ENCODE assay signal across 8 cellular contexts in genomic region chr17:81392909-81393654, GRCh38. TPM values are rescaled to one million over a fixed set of nuclear protein-coding genes. Genes with fewer than 3 reads are reported as not detected.
DNase-seq lines count a peak whose midpoint lies in the region; ATAC-seq, FAIRE-seq and TF ChIP-seq lines count a peak whose summit lies in the region.

No MANE protein-coding gene starts in this region.

- H3K27ac ChIP-seq in K562 (ENCODE audit: extremely low read depth, low read depth, low read length) = peak overlapping the region; percentile 95
- peak overlapping the region; percentile 61 for H3K27ac ChIP-seq in HepG2 (ENCODE audit: extremely low read length, insufficient read depth, low read length)
- H3K27ac ChIP-seq in thyroid gland = peak overlapping the region; percentile 89 to 99 (median 96)

- H3K36me3 Mint-ChIP-seq in activated CD4-positive, alpha-beta T cell treated with anti-CD3 and anti-CD28 coated beads, Interleukin-2, amount 10 ng/mL, durations not matched to agents 7 days and 5 days (ENCODE audit: low read depth) = no peaks in the 10 kb centered on the region

- H3K27ac Mint-ChIP-seq in activated CD4-positive, alpha-beta T cell treated with anti-CD3 and anti-CD28 coated beads, Interleukin-2, amount 10 ng/mL, durations not matched to agents 7 days and 5 days = no peak overlapping the region

- DNase-seq in activated CD4-positive, alpha-beta T cell treated with anti-CD3 and anti-CD28 coated beads, Interleukin-2, amount 10 ng/mL, durations not matched to agents 7 days and 5 days = no peak
- DNase-seq in activated CD4-positive, alpha-beta T cell treated with anti-CD3 and anti-CD28 coated beads for 1 hour = no peak
- DNase-seq in K562 (ENCODE audit: extremely low read depth in 1 of 4, low spot score in 3 of 4) (peak in 3 of 4 experiments; percentile 29 to 40 (median 36)), HepG2 (ENCODE audit: low spot score) (no peak), thyroid gland (peak in 1 of 2 donors; percentile 44)

- peaks cover 65% of the 10 kb centered on the region for H3K27me3 Mint-ChIP-seq in activated CD4-positive, alpha-beta T cell treated with anti-CD3 and anti-CD28 coated beads, Interleukin-2, amount 10 ng/mL, durations not matched to agents 7 days and 5 days

- WGBS in K562 (ENCODE audit: insufficient coverage, low coverage, missing lambda C conversion rate) = under 1% methylated on average over 50 of the region's 93 CpGs
- under 1% methylated on average over 32 of the region's 93 CpGs for WGBS in HepG2 (ENCODE audit: low lambda C conversion rate)
- WGBS in thyroid gland, 2 donors = 1 to 5% methylated on average over 7 to 16 of the region's 93 CpGs

- intact Hi-C loops in K562 (cut with micrococcal nuclease) = loop anchor here (2.0 kb wide), 1 partner anchor 100 kb away; no protein-coding TSS in a partner anchor
- intact Hi-C loops in HepG2 (cut with micrococcal nuclease; ENCODE audit: unreplicated experiment) = loop anchor here (10.0 kb wide), 1 partner anchor 122 kb away; the partner anchor contains the start of gene ACTG1
- intact Hi-C loops in thyroid gland (cut with DNase I) = no loop called here

- no peaks in the 10 kb centered on the region for H3K27me3 ChIP-seq in K562 (ENCODE audit: control insufficient read depth in 2 of 2, insufficient read depth in 2 of 2, low read length in 2 of 2)
- H3K27me3 ChIP-seq in HepG2 (ENCODE audit: control insufficient read depth in 1 of 2, insufficient read depth in 2 of 2, low read length in 2 of 2) = peaks cover 7 to 66% of the 10 kb centered on the region in 2 experiments
- H3K27me3 ChIP-seq in thyroid gland = no peaks in the 10 kb centered on the region

- TF ChIP-seq POLR2A in K562 (conservative IDR thresholded peaks at IDR 0.05) = no peak
- no peak for TF ChIP-seq POLR2A in HepG2 (IDR thresholded peaks at IDR 0.05; ENCODE audit: insufficient read depth in 1 of 2, low read depth in 2 of 2, low read length in 2 of 2)
- no peak for TF ChIP-seq POLR2A in thyroid gland (IDR thresholded peaks at IDR 0.05)

- H3K4me3 ChIP-seq in K562 (peak overlapping the region; percentile 82), HepG2 (replicated peaks in 1 of 3; ENCODE audit: insufficient read depth in 1 of 3, low read depth in 2 of 3, low read length in 3 of 3) (peak overlapping the region; percentile 55 to 80 (median 77)), thyroid gland (replicated peaks in 1 of 3) (peak overlapping the region; percentile 56 to 84 (median 72))

- in situ Hi-C loops in K562 (cut with MboI) = loop anchor here (5.0 kb wide), 1 partner anchor 89 kb away; no protein-coding TSS in a partner anchor
- in situ Hi-C loops in HepG2 (cut with HindIII; ENCODE audit: extremely low pct_ligation_motif_present, low pct_unique_long_range_greater_than_20kb) = no loop called here

- H3K9ac ChIP-seq in K562 (ENCODE audit: insufficient read depth in 1 of 2, low read depth in 2 of 2, low read length in 2 of 2) (peak overlapping the region; percentile 83 to 96), HepG2 (ENCODE audit: insufficient read depth, low read depth, low read length) (peak overlapping the region; percentile 74)

- H3K9me3 Mint-ChIP-seq in activated CD4-positive, alpha-beta T cell treated with anti-CD3 and anti-CD28 coated beads, Interleukin-2, amount 10 ng/mL, durations not matched to agents 7 days and 5 days = no peaks in the 10 kb centered on the region

- no peaks in the 10 kb centered on the region for H3K9me1 ChIP-seq in K562 (ENCODE audit: control insufficient read depth, insufficient read depth, low read length)

- peaks cover 16% of the 10 kb centered on the region for H3K4me1 Mint-ChIP-seq in activated CD4-positive, alpha-beta T cell treated with anti-CD3 and anti-CD28 coated beads, Interleukin-2, amount 10 ng/mL, durations not matched to agents 7 days and 5 days

- BruUV-seq in K562 (replicated peaks; lab: Mats Ljungman, UMichigan) (no TSS peak), HepG2 (replicated peaks; lab: Mats Ljungman, UMichigan) (no TSS peak)

- TF ChIP-seq RAD21 in K562 (CRISPR knock-in tag; conservative IDR thresholded peaks at IDR 0.05 in 1 of 2, IDR thresholded peaks at IDR 0.05 in 1 of 2) = no peak
- TF ChIP-seq RAD21 in HepG2 (CRISPR knock-in tag; IDR thresholded peaks at IDR 0.05) = no peak

- peaks cover 9% of the 10 kb centered on the region; the same call in 2 of the 3 replicates for H3K36me3 ChIP-seq in K562 (ENCODE audit: control insufficient read depth, insufficient read depth, low read length)
- no peaks in the 10 kb centered on the region for H3K36me3 ChIP-seq in HepG2 (replicated peaks in 1 of 2; ENCODE audit: control insufficient read depth in 1 of 2, insufficient read depth in 2 of 2, low read length in 2 of 2)
- no peaks in the 10 kb centered on the region for H3K36me3 ChIP-seq in thyroid gland

- FAIRE-seq in K562 (lab: Jason Lieb, UNC) = no peak
- FAIRE-seq in HepG2 (lab: Jason Lieb, UNC) = no peak

- peak overlapping the region; percentile 13 for H3K4me3 Mint-ChIP-seq in activated CD4-positive, alpha-beta T cell treated with anti-CD3 and anti-CD28 coated beads, Interleukin-2, amount 10 ng/mL, durations not matched to agents 7 days and 5 days

- H3K9me3 ChIP-seq in K562 (replicated peaks; ENCODE audit: control insufficient read depth, insufficient read depth, low read depth, low read length) (no peaks in the 10 kb centered on the region), HepG2 (ENCODE audit: low read length) (no peaks in the 10 kb centered on the region), thyroid gland (no peaks in the 10 kb centered on the region)

- CTCF ChIA-PET in activated CD4-positive, alpha-beta T cell treated with anti-CD3 and anti-CD28 coated beads, Interleukin-2, amount 10 ng/mL, durations not matched to agents 7 days and 5 days (lab: Charles Lee) = interaction anchor here (0.6 to 1.0 kb wide), 2 partner anchors 22 to 41 kb away, joined by 3 read pairs; no protein-coding TSS in a partner anchor
- CTCF ChIA-PET in K562 (lab: Yijun Ruan, JAX; ENCODE audit: low intra/inter-chr PET ratio) (interaction anchor here (1.1 kb wide), 1 partner anchor 10 kb away, joined by 4 read pairs; no protein-coding TSS in a partner anchor), HepG2 (lab: Yijun Ruan, JAX; ENCODE audit: low intra/inter-chr PET ratio, low total read pairs) (no interaction called here)

- TF ChIP-seq EP300 in K562 (IDR thresholded peaks at IDR 0.05; ENCODE audit: low read length) (no peak), HepG2 (IDR thresholded peaks at IDR 0.05; ENCODE audit: low read depth in 2 of 2, low read length in 2 of 2) (no peak), HepG2 (CRISPR knock-in tag; IDR thresholded peaks at IDR 0.05; ENCODE audit: borderline replicate concordance) (no peak)

- H3K79me2 ChIP-seq in K562 (ENCODE audit: control insufficient read depth, insufficient read depth, low read length) (peaks cover 30% of the 10 kb centered on the region), HepG2 (ENCODE audit: insufficient read depth, low read length) (peaks cover 18% of the 10 kb centered on the region)

- peak overlapping the region; percentile 70 for H3K4me2 ChIP-seq in K562 (ENCODE audit: insufficient read depth, low read length)
- H3K4me2 ChIP-seq in HepG2 (ENCODE audit: low read depth, low read length) = peak overlapping the region; percentile 75

- no peak overlapping the region for H2AFZ ChIP-seq in K562 (ENCODE audit: low read depth, low read length)
- H2AFZ ChIP-seq in HepG2 (ENCODE audit: low read length) = no peak overlapping the region

- no peaks in the 10 kb centered on the region; the same call in 1 of the 2 replicates for H4K20me1 ChIP-seq in K562 (replicated peaks; ENCODE audit: control insufficient read depth, insufficient read depth, low read length)
- peaks cover 15% of the 10 kb centered on the region for H4K20me1 ChIP-seq in HepG2 (ENCODE audit: insufficient read depth, low read length)

- H3K4me1 ChIP-seq in K562 (replicated peaks in 1 of 2; ENCODE audit: control insufficient read depth in 2 of 2, insufficient read depth in 2 of 2, low read length in 2 of 2) (peaks cover 24 to 91% of the 10 kb centered on the region in 2 experiments), HepG2 (ENCODE audit: insufficient read depth, low read length) (peaks cover 90% of the 10 kb centered on the region), thyroid gland (peaks cover 38 to 57% of the 10 kb centered on the region in 2 donors)

- peak; percentile 3 for ATAC-seq in K562
- no peak for ATAC-seq in HepG2
- no peak for ATAC-seq in HG02870 (IDR thresholded peaks at IDR 0.05; ENCODE audit: unreplicated experiment)
- ATAC-seq in HG03159 (IDR thresholded peaks at IDR 0.05; ENCODE audit: unreplicated experiment) = no peak
- no peak for ATAC-seq in HG03108 (IDR thresholded peaks at IDR 0.05; ENCODE audit: unreplicated experiment)

- POLR2A ChIA-PET in activated CD4-positive, alpha-beta T cell treated with anti-CD3 and anti-CD28 coated beads, Interleukin-2, amount 10 ng/mL, durations not matched to agents 7 days and 5 days (lab: Charles Lee) = no interaction called here
- POLR2A ChIA-PET in K562 (lab: Yijun Ruan, JAX) (interaction anchor here (0.7 to 1.1 kb wide), 3 partner anchors 9 to 91 kb away, joined by 3 to 5 read pairs (median 4); no protein-coding TSS in a partner anchor), HepG2 (lab: Yijun Ruan, JAX) (interaction anchor here (0.6 to 2.3 kb wide), 9 partner anchors 8 to 245 kb away, joined by 3 to 13 read pairs (median 4); partner anchors contain the start of genes ACTG1 and SLC38A10)

- TF ChIP-seq CTCF in K562 (IDR thresholded peaks at IDR 0.05 in 2 of 3, conservative IDR thresholded peaks at IDR 0.05 in 1 of 3; ENCODE audit: insufficient read depth in 2 of 3, low read depth in 1 of 3, low read length in 3 of 3) = no peak
- no peak for TF ChIP-seq CTCF in HepG2 (CRISPR knock-in tag; IDR thresholded peaks at IDR 0.05)
- TF ChIP-seq CTCF in thyroid gland (IDR thresholded peaks at IDR 0.05) = no peak

RNA-seq across cellular contexts. Expression of gene BAHCC1, which starts 2.2 kb away (rescaled TPM):
- not detected for total RNA-seq in activated CD4-positive, alpha-beta T cell treated with anti-CD3 and anti-CD28 coated beads, Interleukin-2, amount 10 ng/mL, durations not matched to agents 7 days and 5 days
- 32.5 and 87.9 TPM in 2 replicates for total RNA-seq in K562 (2011; cell fraction: chromatin; rRNA removed; ENCODE audit: low replicate concordance)
- 48.6 and 57.5 TPM in 2 replicates for total RNA-seq in K562 (2011; cell fraction: nucleolus; rRNA removed)
- 39.0 and 40.6 TPM in 2 replicates for total RNA-seq in K562 (2011; cell fraction: nucleoplasm; rRNA removed)
- total RNA-seq in K562 (2014; rRNA removed) (11.1 and 13.9 TPM in 2 replicates), K562 (2014; rRNA removed; fragmentation: Illumina TruSeq; extraction: Trizol) (2.1 and 2.6 TPM in 2 replicates), K562 (2015; rRNA removed; fragmentation: Illumina TruSeq; extraction: Trizol) (5.0 and 6.5 TPM in 2 replicates), K562 (2021) (20.8 and 26.9 TPM in 2 replicates), HepG2 (2016; rRNA removed; fragmentation: Illumina TruSeq; extraction: Trizol) (0.94 and 1.7 TPM in 2 replicates), thyroid gland (10 to 100 TPM; 13.7 to 33.7 (median 23.9) TPM)
- polyA plus RNA-seq in K562 (2011; rRNA removed) (4.4 and 11.8 TPM in 2 replicates), K562 (2014; fragmentation: Illumina TruSeq; extraction: Trizol) (5.5 and 6.8 TPM in 2 replicates), K562 (2014; fragmentation: Nextera tagmentation; extraction: Ambion mirVana) (under 1 TPM; 0.14 to 0.24 TPM), K562 (2014; rRNA removed) (17.2 and 23.3 TPM in 2 replicates), HepG2 (2011; rRNA removed) (1.4 TPM in 2 replicates)
- polyA plus RNA-seq in K562 (2011; cell fraction: cytosol; rRNA removed) = 8.6 and 8.8 TPM in 2 replicates
- polyA plus RNA-seq in K562 (2011; cell fraction: nucleus; rRNA removed) = 112 and 139 TPM in 2 replicates
- polyA plus RNA-seq in K562 (2012) = 14.4 and 22.5 TPM in 2 replicates
- 0.72 and 2.7 TPM in 2 replicates for polyA minus RNA-seq in K562 (2011; rRNA and poly(A)+ RNA removed)
- polyA minus RNA-seq in K562 (2011; cell fraction: cytosol; rRNA and poly(A)+ RNA removed) = 6.8 and 8.7 TPM in 2 replicates
- 12.7 and 15.3 TPM in 2 replicates for polyA minus RNA-seq in K562 (2011; cell fraction: nucleus; rRNA and poly(A)+ RNA removed)
- 1.4 and 1.8 TPM in 2 replicates for total RNA-seq in HepG2 (2016; cell fraction: cytosol; rRNA removed; fragmentation: Illumina TruSeq; extraction: Trizol; ENCODE audit: low read depth)
- total RNA-seq in HepG2 (2016; cell fraction: insoluble cytoplasmic fraction; rRNA removed; fragmentation: Illumina TruSeq; extraction: Trizol) = 1.2 and 1.8 TPM in 2 replicates
- 1.2 and 1.9 TPM in 2 replicates for total RNA-seq in HepG2 (2016; cell fraction: membrane; rRNA removed; fragmentation: Illumina TruSeq; extraction: Trizol)
- 2.8 and 3.9 TPM in 2 replicates for total RNA-seq in HepG2 (2016; cell fraction: nucleus; rRNA removed; fragmentation: Illumina TruSeq; extraction: Trizol)
- 0.42 and 0.64 TPM in 2 replicates for polyA plus RNA-seq in HepG2 (2011; cell fraction: cytosol; rRNA removed)
- 15.9 and 22.2 TPM in 2 replicates for polyA plus RNA-seq in HepG2 (2011; cell fraction: nucleus; rRNA removed)
- polyA plus RNA-seq in HepG2 (2012) = 1.8 and 2.5 TPM in 2 replicates
- 1.1 and 1.4 TPM in 2 replicates for polyA plus RNA-seq in HepG2 (2016; cell fraction: cytosol; fragmentation: Illumina TruSeq; extraction: Trizol; ENCODE audit: low read depth)
- polyA plus RNA-seq in HepG2 (2016; cell fraction: insoluble cytoplasmic fraction; fragmentation: Illumina TruSeq; extraction: Trizol; ENCODE audit: low read depth) = 1.3 and 1.9 TPM in 2 replicates
- polyA plus RNA-seq in HepG2 (2016; cell fraction: membrane; fragmentation: Illumina TruSeq; extraction: Trizol; ENCODE audit: low read depth) = 1.9 and 2.3 TPM in 2 replicates
- 9.5 and 11.0 TPM in 2 replicates for polyA plus RNA-seq in HepG2 (2016; cell fraction: nucleus; fragmentation: Illumina TruSeq; extraction: Trizol; ENCODE audit: insufficient read depth, low read depth)
- 1.7 and 5.4 TPM in 2 replicates for polyA minus RNA-seq in HepG2 (2011; rRNA and poly(A)+ RNA removed; ENCODE audit: low replicate concordance)
- 1.1 and 1.9 TPM in 2 replicates for polyA minus RNA-seq in HepG2 (2011; cell fraction: cytosol; rRNA and poly(A)+ RNA removed)
- 5.5 and 5.9 TPM in 2 replicates for polyA minus RNA-seq in HepG2 (2011; cell fraction: nucleus; rRNA and poly(A)+ RNA removed)

Comparison
In these comparisons a context has a peak if more than half of its experiments do, and no peak if none do; other contexts are left out.
1. DNase-seq: peak in K562 (3 of 4); none in activated CD4-positive, alpha-beta T cell treated with anti-CD3 and anti-CD28 coated beads, Interleukin-2, amount 10 ng/mL, durations not matched to agents 7 days and 5 days (single experiment), activated CD4-positive, alpha-beta T cell treated with anti-CD3 and anti-CD28 coated beads for 1 hour (single experiment) and HepG2 (single experiment).
2. Peak in every context shown above with its lines, with median percentiles within 50 percentile points of each other: H3K27ac ChIP-seq and H3K4me3 ChIP-seq.